Comparison of ENCODE assay signal across 10 cellular contexts in the genomic region with DNA sequence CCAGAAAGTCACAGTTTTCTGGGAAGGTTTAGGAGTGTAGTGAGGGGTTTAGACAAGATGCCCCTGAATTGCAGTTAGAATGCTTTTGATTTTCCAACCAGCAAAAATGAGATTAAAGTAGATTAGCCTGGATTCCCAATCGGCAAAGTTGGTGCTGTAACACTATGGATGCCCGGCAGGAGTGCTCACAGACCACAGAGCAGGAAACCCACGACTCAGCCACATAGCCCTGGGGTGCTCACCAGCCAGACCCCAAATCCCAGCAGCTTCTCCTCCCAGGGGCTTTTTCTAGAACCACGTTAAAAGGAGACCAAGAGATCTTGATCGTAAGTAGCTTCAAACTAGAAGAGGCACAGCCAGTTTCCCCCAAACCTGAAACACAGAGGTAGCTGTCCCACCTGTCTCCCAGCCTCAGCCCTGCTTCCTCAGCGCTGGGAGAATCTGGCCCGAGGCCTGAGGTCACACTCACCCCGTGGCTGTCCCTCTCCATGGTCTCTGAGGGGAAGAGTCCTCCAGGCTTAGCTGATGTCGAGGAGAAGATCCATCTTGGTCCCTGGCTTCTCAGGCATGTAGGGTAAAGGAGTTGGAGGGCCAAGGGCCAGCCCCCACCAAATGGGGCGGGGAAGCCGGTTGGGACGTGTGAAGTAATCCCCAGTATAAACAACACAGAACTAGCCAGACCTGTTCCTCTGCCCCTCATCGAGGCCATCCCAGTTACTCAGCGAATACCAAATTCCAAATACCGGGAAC. TPM values are rescaled to one million over a fixed set of nuclear protein-coding genes. Genes with fewer than 3 reads are reported as not detected.
DNase-seq lines count a peak whose midpoint lies in the region; ATAC-seq, FAIRE-seq and TF ChIP-seq lines count a peak whose summit lies in the region.
"Had no signal": no experiment of that assay in that cellular context is flagged by ENCODE, and none has a peak within 500 bp of the region (broad histone marks: within the 10 kb centered on the region; RNA-seq: fewer than 3 reads in every experiment).

A gene (minus strand): TSS at position 585 of the 750 bp plus-strand sequence. CDS start 95 bp downstream, at position 490.

- no peak within 1 kb of the TSS for H3K4me3 ChIP-seq in RWPE2 (ENCODE audit: severe bottlenecking)
- H3K4me3 ChIP-seq: SK-N-MC had no signal

- H3K27ac ChIP-seq in RWPE2 (ENCODE audit: poor library complexity, severe bottlenecking) = no peak within 1 kb of the TSS
- H3K27ac ChIP-seq: SK-N-MC had no signal

- no peaks in the 10 kb centered on the region for H3K36me3 Mint-ChIP-seq in activated CD8-positive, alpha-beta memory T cell treated with anti-CD3 and anti-CD28 coated beads, Interleukin-2, amount 10 ng/mL, durations not matched to agents 7 days and 5 days
- H3K36me3 Mint-ChIP-seq in stimulated activated naive B cell treated with anti-CD40 and anti-IgM and Interleukin-4, amounts not matched to agents 10 μg/mL and 1 μg/mL and 100 μg/mL, for 72 hours = peaks cover 0 to 7% of the 10 kb centered on the region in 2 donors

- H3K4me1 Mint-ChIP-seq in activated CD8-positive, alpha-beta memory T cell treated with anti-CD3 and anti-CD28 coated beads, Interleukin-2, amount 10 ng/mL, durations not matched to agents 7 days and 5 days = peaks cover 60% of the 10 kb centered on the region
- H3K4me1 Mint-ChIP-seq in stimulated activated naive B cell treated with anti-CD40 and anti-IgM and Interleukin-4, amounts not matched to agents 10 μg/mL and 1 μg/mL and 100 μg/mL, for 72 hours = peaks cover 36 to 68% of the 10 kb centered on the region in 2 donors

- no peaks in the 10 kb centered on the region for H3K36me3 ChIP-seq in RWPE2 (ENCODE audit: low read depth)

- peak within 1 kb of the TSS; percentile 95 for H3K27ac Mint-ChIP-seq in activated CD8-positive, alpha-beta memory T cell treated with anti-CD3 and anti-CD28 coated beads, Interleukin-2, amount 10 ng/mL, durations not matched to agents 7 days and 5 days
- peak within 1 kb of the TSS; percentile 94 for H3K27ac Mint-ChIP-seq in stimulated activated naive B cell treated with anti-CD40 and anti-IgM and Interleukin-4, amounts not matched to agents 10 μg/mL and 1 μg/mL and 100 μg/mL, for 72 hours

- no peak for ATAC-seq in activated CD8-positive, alpha-beta memory T cell treated with anti-CD3 and anti-CD28 coated beads, Interleukin-2, amount 10 ng/mL, durations not matched to agents 7 days and 5 days
- ATAC-seq in RWPE2 (ENCODE audit: low read depth) = peak; percentile 74
- ATAC-seq in stimulated activated naive B cell treated with anti-CD40 and anti-IgM and Interleukin-4, amounts not matched to agents 10 μg/mL and 1 μg/mL and 100 μg/mL, for 72 hours (replicated peaks) = no peak

- DNase-seq in activated CD8-positive, alpha-beta memory T cell treated with anti-CD3 and anti-CD28 coated beads, Interleukin-2, amount 10 ng/mL, durations not matched to agents 7 days and 5 days = no peak
- DNase-seq in activated CD8-positive, alpha-beta memory T cell treated with anti-CD3 and anti-CD28 coated beads, Interleukin-2, amount 50 U/mL, for 4 hours = no peak
- DNase-seq in RWPE2 (ENCODE audit: low spot score) (no peak), iPS-NIHi11 (ENCODE audit: low spot score) (peak; percentile 74), H54 (ENCODE audit: insufficient read length, low spot score) (no peak), nucleus accumbens (lab: John Stamatoyannopoulos, UW) (no peak), SW 1271 (lab: John Stamatoyannopoulos, UW) (no peak)
- no peak for DNase-seq in stimulated activated naive B cell treated with anti-CD40 and anti-IgM and Interleukin-4, amounts not matched to agents 10 μg/mL and 1 μg/mL and 100 μg/mL, for 72 hours
- DNase-seq: NCI-H187 had no signal

- TF ChIP-seq POLR2A in H54 (IDR thresholded peaks at IDR 0.05; ENCODE audit: low read depth, low read length) = no peak

- FAIRE-seq in H54 (lab: Jason Lieb, UNC) = no peak

- no peaks in the 10 kb centered on the region for H3K9me3 Mint-ChIP-seq in activated CD8-positive, alpha-beta memory T cell treated with anti-CD3 and anti-CD28 coated beads, Interleukin-2, amount 10 ng/mL, durations not matched to agents 7 days and 5 days (ENCODE audit: low read depth)
- H3K9me3 Mint-ChIP-seq in stimulated activated naive B cell treated with anti-CD40 and anti-IgM and Interleukin-4, amounts not matched to agents 10 μg/mL and 1 μg/mL and 100 μg/mL, for 72 hours = no peaks in the 10 kb centered on the region

- CTCF ChIA-PET in activated CD8-positive, alpha-beta memory T cell treated with anti-CD3 and anti-CD28 coated beads, Interleukin-2, amount 10 ng/mL, durations not matched to agents 7 days and 5 days (lab: Charles Lee) = interaction anchor here (0.8 to 13.0 kb wide), 3 partner anchors 16 to 121 kb away, joined by 3 to 147 read pairs (median 8); no protein-coding TSS in a partner anchor

- H3K4me1 ChIP-seq in RWPE2 (ENCODE audit: insufficient read depth, poor library complexity, severe bottlenecking) = peaks cover 7% of the 10 kb centered on the region

- H3K27me3 Mint-ChIP-seq in activated CD8-positive, alpha-beta memory T cell treated with anti-CD3 and anti-CD28 coated beads, Interleukin-2, amount 10 ng/mL, durations not matched to agents 7 days and 5 days = peaks cover 7% of the 10 kb centered on the region
- no peaks in the 10 kb centered on the region for H3K27me3 Mint-ChIP-seq in stimulated activated naive B cell treated with anti-CD40 and anti-IgM and Interleukin-4, amounts not matched to agents 10 μg/mL and 1 μg/mL and 100 μg/mL, for 72 hours

- H3K27me3 ChIP-seq in RWPE2 (ENCODE audit: insufficient read depth, poor library complexity, severe bottlenecking) = no peaks in the 10 kb centered on the region

- H3K4me3 Mint-ChIP-seq in activated CD8-positive, alpha-beta memory T cell treated with anti-CD3 and anti-CD28 coated beads, Interleukin-2, amount 10 ng/mL, durations not matched to agents 7 days and 5 days = no peak within 1 kb of the TSS
- H3K4me3 Mint-ChIP-seq in stimulated activated naive B cell treated with anti-CD40 and anti-IgM and Interleukin-4, amounts not matched to agents 10 μg/mL and 1 μg/mL and 100 μg/mL, for 72 hours = peak within 1 kb of the TSS; percentile 23 to 62

- no peaks in the 10 kb centered on the region for H3K9me3 ChIP-seq in RWPE2 (ENCODE audit: severe bottlenecking)

- no peak for TF ChIP-seq CTCF in RWPE2 (IDR thresholded peaks at IDR 0.05; ENCODE audit: poor library complexity, severe bottlenecking)

RNA-seq across cellular contexts. Expression of the gene that starts here (rescaled TPM):
- total RNA-seq in activated CD8-positive, alpha-beta memory T cell treated with anti-CD3 and anti-CD28 coated beads, Interleukin-2, amount 10 ng/mL, durations not matched to agents 7 days and 5 days = 1 to 10 TPM; 1.7 to 2.0 TPM
